In the genomic region with DNA sequence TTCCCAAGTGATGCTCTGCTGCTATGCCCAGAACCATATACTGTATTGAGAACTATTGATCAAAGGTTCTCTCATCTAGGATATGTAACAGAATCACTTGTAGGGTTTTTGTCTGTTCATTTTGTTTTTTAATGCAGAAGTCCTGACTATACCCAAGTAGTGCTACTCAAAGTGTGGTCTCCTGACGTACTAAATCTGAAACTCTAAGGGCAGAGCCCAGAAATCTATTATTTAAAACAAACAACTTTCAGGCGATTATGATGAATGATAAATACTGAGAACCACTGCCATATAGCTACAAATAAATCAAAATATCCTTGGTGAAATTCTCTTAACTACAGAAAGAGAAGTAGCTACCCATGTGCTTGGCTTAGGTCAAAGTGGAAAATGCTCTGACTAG, we compare ENCODE assay signal across 17 cellular contexts. TPM values are rescaled to one million over a fixed set of nuclear protein-coding genes. Genes with fewer than 3 reads are reported as not detected.
DNase-seq lines count a peak whose midpoint lies in the region; ATAC-seq, FAIRE-seq and TF ChIP-seq lines count a peak whose summit lies in the region.
"Had no signal": no experiment of that assay in that cellular context is flagged by ENCODE, and none has a peak within 500 bp of the region (broad histone marks: within the 10 kb centered on the region; RNA-seq: fewer than 3 reads in every experiment).

No MANE protein-coding gene starts in this region.

- WGBS in smooth muscle cell (ENCODE audit: low lambda C conversion rate): 96% methylated on average over 2 of the region's 2 CpGs
- WGBS in upper lobe of left lung, 2 donors: 57 to 75% methylated on average over 2 of the region's 2 CpGs

- TF ChIP-seq CTCF in smooth muscle cell (IDR thresholded peaks at IDR 0.05; ENCODE audit: borderline replicate concordance, insufficient read depth, poor library complexity, severe bottlenecking) (no peak), upper lobe of left lung (IDR thresholded peaks at IDR 0.05) (no peak)

- no peak overlapping the region for H3K4me2 ChIP-seq in smooth muscle cell

- H3K36me3 ChIP-seq in ACC112 (ENCODE audit: insufficient read depth, low read length) (no peaks in the 10 kb centered on the region), adipocyte (ENCODE audit: control insufficient read depth, insufficient read depth, low read length, severe bottlenecking) (peaks cover 3% of the 10 kb centered on the region), smooth muscle cell (ENCODE audit: low read depth) (no peaks in the 10 kb centered on the region), upper lobe of left lung (no peaks in the 10 kb centered on the region)
- H3K36me3 ChIP-seq: adrenal gland, esophagus muscularis mucosa, tibial artery, WERI-Rb-1 had no signal

- H2AFZ ChIP-seq in ACC112 (ENCODE audit: low read length, unreplicated experiment) (no peak overlapping the region), smooth muscle cell (ENCODE audit: low read depth) (no peak overlapping the region)

- H3K9me3 ChIP-seq in adipocyte (ENCODE audit: control insufficient read depth, low read length) (no peaks in the 10 kb centered on the region), smooth muscle cell (replicated peaks; ENCODE audit: low read depth) (no peaks in the 10 kb centered on the region), upper lobe of left lung (no peaks in the 10 kb centered on the region)
- H3K9me3 ChIP-seq: adrenal gland, esophagus muscularis mucosa, tibial artery had no signal

- no peak for TF ChIP-seq EP300 in upper lobe of left lung (IDR thresholded peaks at IDR 0.05)

- H3K4me1 ChIP-seq in ACC112 (ENCODE audit: control insufficient read depth, insufficient read depth, low read length, unreplicated experiment) (peaks cover 31% of the 10 kb centered on the region), adipocyte (ENCODE audit: control insufficient read depth, insufficient read depth, low read length) (peaks cover 35% of the 10 kb centered on the region), smooth muscle cell (ENCODE audit: low read depth) (no peaks in the 10 kb centered on the region), upper lobe of left lung (peaks cover 0 to 31% (median 21%) of the 10 kb centered on the region in 4 donors)

- no peak for TF ChIP-seq POLR2A in upper lobe of left lung (IDR thresholded peaks at IDR 0.05)

- DNase-seq in adipocyte (ENCODE audit: low read depth): no peak
- DNase-seq in RCC 7860 (ENCODE audit: low spot score): no peak
- no peak for DNase-seq in smooth muscle cell (lab: John Stamatoyannopoulos, UW; ENCODE audit: unreplicated experiment)
- no peak for DNase-seq in NCI-H1930 (lab: John Stamatoyannopoulos, UW)
- no peak for DNase-seq in upper lobe of left lung
- DNase-seq: adrenal gland; cortex of kidney; DMS79; left cardiac atrium; NK-92 treated with Interleukin-12 subunit alpha and Interleukin-12 subunit beta, amount 100 ng/mL, for 24 hours; stimulated activated CD4-positive, alpha-beta T cell treated with anti-CD3 and anti-CD28 coated beads, Interleukin-15, amount 100 ng/mL, for 24 hours; tibial artery; WERI-Rb-1 had no signal

- peaks cover 100% of the 10 kb centered on the region for H4K20me1 ChIP-seq in smooth muscle cell (ENCODE audit: low read depth)

- no peak for FAIRE-seq in RCC 7860 (lab: Jason Lieb, UNC)

- H3K27me3 ChIP-seq in ACC112 (ENCODE audit: insufficient read depth, low read length) (no peaks in the 10 kb centered on the region), adipocyte (replicated peaks; ENCODE audit: control insufficient read depth, insufficient read depth, low read length) (no peaks in the 10 kb centered on the region), smooth muscle cell (ENCODE audit: low read depth) (no peaks in the 10 kb centered on the region), upper lobe of left lung (no peaks in the 10 kb centered on the region)
- H3K27me3 ChIP-seq: adrenal gland, esophagus muscularis mucosa, tibial artery had no signal

- H3F3A ChIP-seq in smooth muscle cell (ENCODE audit: low read depth): no peaks in the 10 kb centered on the region

- peak overlapping the region; percentile 5 for H3K9ac ChIP-seq in adipocyte (ENCODE audit: low read length)
- H3K9ac ChIP-seq in smooth muscle cell (ENCODE audit: low read depth): no peak overlapping the region

- peak overlapping the region; percentile 7 for H3K27ac ChIP-seq in ACC112 (ENCODE audit: low read depth, low read length)
- H3K27ac ChIP-seq in smooth muscle cell (ENCODE audit: low read depth): no peak overlapping the region
- H3K27ac ChIP-seq in upper lobe of left lung: no peak overlapping the region
- H3K27ac ChIP-seq: adrenal gland, esophagus muscularis mucosa, tibial artery, WERI-Rb-1 had no signal

- H3K79me2 ChIP-seq in ACC112 (ENCODE audit: control insufficient read depth, insufficient read depth, low read length, unreplicated experiment): peaks cover 95% of the 10 kb centered on the region
- H3K79me2 ChIP-seq in smooth muscle cell (ENCODE audit: low read depth): peaks cover 100% of the 10 kb centered on the region

- ATAC-seq in GM18870 (IDR thresholded peaks at IDR 0.05; ENCODE audit: unreplicated experiment) (peak; percentile 39), HG02678 (IDR thresholded peaks at IDR 0.05; ENCODE audit: unreplicated experiment) (peak; percentile 42), upper lobe of left lung (ENCODE audit: low FRiP score in 2 of 2) (no peak)
- ATAC-seq: left cardiac atrium had no signal

- H3K4me3 ChIP-seq in ACC112 (ENCODE audit: low read depth, low read length) (peak overlapping the region; percentile 37), adipocyte (ENCODE audit: low read length) (no peak overlapping the region), smooth muscle cell (no peak overlapping the region), upper lobe of left lung (no peak overlapping the region)
- H3K4me3 ChIP-seq: adrenal gland, esophagus muscularis mucosa, tibial artery had no signal

RNA-seq across cellular contexts. Expression of a gene that starts 10.1 kb away (rescaled TPM):
- total RNA-seq in smooth muscle cell (52.8 and 89.7 TPM in 2 replicates), upper lobe of left lung (100 to 1,000 TPM in 1 of 6 donors, 10 to 100 TPM in 5; 15.3 to 141 (median 41.9) TPM)
- 21.8 and 25.9 TPM in 2 replicates for polyA plus RNA-seq in smooth muscle cell

Comparison
In these comparisons a context has a peak if more than half of its experiments do, and no peak if none do; other contexts are left out.
1. ATAC-seq: peak in GM18870 (single experiment) and HG02678 (single experiment); none in upper lobe of left lung (0 of 2).